In genomic region chr6:156031516-156031915, GRCh38 we compare ENCODE assay signal across 35 cellular contexts.
"Had no signal": no experiment of that assay in that cellular context is flagged by ENCODE, and none has a peak within 500 bp of the region (broad histone marks: within the 10 kb centered on the region; RNA-seq: fewer than 3 reads in every experiment).

No MANE protein-coding gene starts in this region.

- H3K9me3 ChIP-seq: ascending aorta had no signal

- H3K36me3 ChIP-seq: ascending aorta, cardiac muscle cell had no signal

- H3K27me3 ChIP-seq: ascending aorta, cardiac muscle cell had no signal

- H3K4me3 ChIP-seq: ascending aorta, cardiac muscle cell had no signal

- H3K27me3 Mint-ChIP-seq: activated CD4-positive, alpha-beta memory T cell treated with anti-CD3 and anti-CD28 coated beads, Interleukin-2, amount 10 ng/mL, durations not matched to agents 7 days and 5 days; activated CD4-positive, alpha-beta T cell treated with anti-CD3 and anti-CD28 coated beads, Interleukin-2, amount 10 ng/mL, durations not matched to agents 24 days and 14 days; activated CD8-positive, alpha-beta memory T cell treated with anti-CD3 and anti-CD28 coated beads, Interleukin-2, amount 10 ng/mL, durations not matched to agents 7 days and 5 days; activated naive CD4-positive, alpha-beta T cell treated with anti-CD3 and anti-CD28 coated beads, Interleukin-2, amount 10 ng/mL, durations not matched to agents 7 days and 5 days; activated naive CD8-positive, alpha-beta T cell treated with anti-CD3 and anti-CD28 coated beads, Interleukin-2, amount 10 ng/mL, durations not matched to agents 7 days and 5 days; activated naive CD8-positive, alpha-beta T cell treated with anti-CD3 and anti-CD28 coated beads, Interleukin-2, amount 50 U/mL, for 24 hours; activated T-cell treated with anti-CD3 and anti-CD28 coated beads, Interleukin-2, amount 50 U/mL, for 24 hours; brain; central memory CD8-positive, alpha-beta T cell had no signal

- DNase-seq: activated CD4-positive, alpha-beta memory T cell treated with anti-CD3 and anti-CD28 coated beads, Interleukin-2, amount 10 ng/mL, durations not matched to agents 7 days and 5 days; activated CD4-positive, alpha-beta T cell treated with anti-CD3 and anti-CD28 coated beads for 4 hours; activated CD4-positive, alpha-beta T cell treated with anti-CD3 and anti-CD28 coated beads, Interleukin-2, amount 10 ng/mL, durations not matched to agents 24 days and 14 days; activated CD4-positive, alpha-beta T cell treated with anti-CD3 and anti-CD28 coated beads, Interleukin-2, amount 50 U/mL, for 48 hours; activated CD4-positive, CD25-positive, alpha-beta regulatory T cell; activated CD8-positive, alpha-beta memory T cell treated with anti-CD3 and anti-CD28 coated beads for 24 hours; activated CD8-positive, alpha-beta memory T cell treated with anti-CD3 and anti-CD28 coated beads, Interleukin-2, amount 10 ng/mL, durations not matched to agents 7 days and 5 days; activated CD8-positive, alpha-beta memory T cell treated with anti-CD3 and anti-CD28 coated beads, Interleukin-2, amount 50 U/mL, for 48 hours; activated CD8-positive, alpha-beta T cell treated with anti-CD3 and anti-CD28 coated beads, Interleukin-2, amount 10 ng/mL, durations not matched to agents 7 days and 5 days; activated effector memory CD4-positive, alpha-beta T cell treated with Interleukin-2 at 50 U/mL for 16 hours; activated gamma-delta T cell; activated naive CD4-positive, alpha-beta T cell treated with anti-CD3 and anti-CD28 coated beads, Interleukin-2, amount 10 ng/mL, durations not matched to agents 7 days and 5 days; activated naive CD4-positive, alpha-beta T cell treated with Interleukin-2 at 50 U/mL for 16 hours; activated naive CD8-positive, alpha-beta T cell treated with anti-CD3 and anti-CD28 coated beads, Interleukin-2, amount 10 ng/mL, durations not matched to agents 7 days and 5 days; activated naive CD8-positive, alpha-beta T cell treated with anti-CD3 and anti-CD28 coated beads, Interleukin-2, amount 50 U/mL, for 24 hours; activated T-cell treated with anti-CD3 and anti-CD28 coated beads, Interleukin-2, amount 50 U/mL, for 24 hours; activated T-cell treated with anti-CD3 and anti-CD28 coated beads, Interleukin-2, amount 50 U/mL, for 48 hours; amygdala; anterior cingulate cortex; caudate nucleus; cerebellar nuclear complex; T-helper 1 cell; T-helper 2 cell; T-helper 9 cell had no signal

- H3K27ac ChIP-seq: ascending aorta, cardiac muscle cell, VCaP had no signal

- H3K27ac Mint-ChIP-seq: activated CD4-positive, alpha-beta memory T cell treated with anti-CD3 and anti-CD28 coated beads, Interleukin-2, amount 10 ng/mL, durations not matched to agents 7 days and 5 days; activated CD4-positive, alpha-beta T cell treated with anti-CD3 and anti-CD28 coated beads, Interleukin-2, amount 10 ng/mL, durations not matched to agents 24 days and 14 days; activated CD8-positive, alpha-beta memory T cell treated with anti-CD3 and anti-CD28 coated beads, Interleukin-2, amount 10 ng/mL, durations not matched to agents 7 days and 5 days; activated CD8-positive, alpha-beta T cell treated with anti-CD3 and anti-CD28 coated beads, Interleukin-2, amount 10 ng/mL, durations not matched to agents 7 days and 5 days; activated naive CD4-positive, alpha-beta T cell treated with anti-CD3 and anti-CD28 coated beads, Interleukin-2, amount 10 ng/mL, durations not matched to agents 7 days and 5 days; activated naive CD4-positive, alpha-beta T cell treated with anti-CD3 and anti-CD28 coated beads, Interleukin-2, amount 50 U/mL, for 24 hours; activated naive CD8-positive, alpha-beta T cell; activated naive CD8-positive, alpha-beta T cell treated with anti-CD3 and anti-CD28 coated beads, Interleukin-2, amount 10 ng/mL, durations not matched to agents 7 days and 5 days; activated naive CD8-positive, alpha-beta T cell treated with anti-CD3 and anti-CD28 coated beads, Interleukin-2, amount 50 U/mL, for 24 hours; activated T-cell treated with anti-CD3 and anti-CD28 coated beads, Interleukin-2, amount 50 U/mL, for 24 hours; activated T-helper 2 cell treated with anti-CD3 and anti-CD28 coated beads, Interferon-gamma antibody, Interleukin-2, Interleukin-4, amounts not matched to agents 10 μg/mL and 5 μg/mL and 100 μg/mL, durations not matched to agents 14 hours and 24 hours and 36 hours; brain; T-helper 1 cell treated with Interleukin-12 subunit alpha and Interleukin-12 subunit beta and Interleukin-4 antibody, amounts not matched to agents 30 μg/mL and 1 μg/mL, for 36 hours; T-helper 2 cell treated with Interferon-gamma antibody and Interleukin-4, amounts not matched to agents 5 μg/mL and 100 μg/mL, for 36 hours had no signal

- H3K4me1 Mint-ChIP-seq: activated CD4-positive, alpha-beta T cell treated with anti-CD3 and anti-CD28 coated beads, Interleukin-2, amount 10 ng/mL, durations not matched to agents 24 days and 14 days; activated CD8-positive, alpha-beta memory T cell treated with anti-CD3 and anti-CD28 coated beads, Interleukin-2, amount 10 ng/mL, durations not matched to agents 7 days and 5 days; central memory CD8-positive, alpha-beta T cell had no signal

- H3K4me1 ChIP-seq: ascending aorta had no signal

- H3K4me3 Mint-ChIP-seq: activated CD4-positive, alpha-beta memory T cell treated with anti-CD3 and anti-CD28 coated beads, Interleukin-2, amount 10 ng/mL, durations not matched to agents 7 days and 5 days; activated CD4-positive, alpha-beta T cell treated with anti-CD3 and anti-CD28 coated beads, Interleukin-2, amount 10 ng/mL, durations not matched to agents 24 days and 14 days; activated CD8-positive, alpha-beta memory T cell treated with anti-CD3 and anti-CD28 coated beads, Interleukin-2, amount 10 ng/mL, durations not matched to agents 7 days and 5 days; activated CD8-positive, alpha-beta T cell treated with anti-CD3 and anti-CD28 coated beads, Interleukin-2, amount 10 ng/mL, durations not matched to agents 7 days and 5 days; activated naive CD4-positive, alpha-beta T cell treated with anti-CD3 and anti-CD28 coated beads, Interleukin-2, amount 10 ng/mL, durations not matched to agents 7 days and 5 days; activated naive CD4-positive, alpha-beta T cell treated with anti-CD3 and anti-CD28 coated beads, Interleukin-2, amount 50 U/mL, for 24 hours; activated naive CD8-positive, alpha-beta T cell; activated naive CD8-positive, alpha-beta T cell treated with anti-CD3 and anti-CD28 coated beads, Interleukin-2, amount 10 ng/mL, durations not matched to agents 7 days and 5 days; activated naive CD8-positive, alpha-beta T cell treated with anti-CD3 and anti-CD28 coated beads, Interleukin-2, amount 50 U/mL, for 24 hours; activated T-cell treated with anti-CD3 and anti-CD28 coated beads, Interleukin-2, amount 50 U/mL, for 24 hours; brain; central memory CD8-positive, alpha-beta T cell; T-helper 1 cell treated with Interleukin-12 subunit alpha and Interleukin-12 subunit beta and Interleukin-4 antibody, amounts not matched to agents 30 μg/mL and 1 μg/mL, for 36 hours; T-helper 2 cell treated with Interferon-gamma antibody and Interleukin-4, amounts not matched to agents 5 μg/mL and 100 μg/mL, for 36 hours had no signal

- ATAC-seq: activated CD4-positive, CD25-positive, alpha-beta regulatory T cell treated with anti-CD3 and anti-CD28 coated beads, Interleukin-2, amount 50 U/mL, for 24 hours; activated CD8-positive, alpha-beta memory T cell treated with anti-CD3 and anti-CD28 coated beads, Interleukin-2, amount 10 ng/mL, durations not matched to agents 7 days and 5 days; activated CD8-positive, alpha-beta T cell treated with anti-CD3 and anti-CD28 coated beads, Interleukin-2, amount 10 ng/mL, durations not matched to agents 7 days and 5 days; activated naive CD8-positive, alpha-beta T cell treated with anti-CD3 and anti-CD28 coated beads, Interleukin-2, amount 50 U/mL, for 24 hours had no signal

- H3K36me3 Mint-ChIP-seq: activated CD8-positive, alpha-beta memory T cell treated with anti-CD3 and anti-CD28 coated beads, Interleukin-2, amount 10 ng/mL, durations not matched to agents 7 days and 5 days; activated naive CD4-positive, alpha-beta T cell treated with anti-CD3 and anti-CD28 coated beads, Interleukin-2, amount 10 ng/mL, durations not matched to agents 7 days and 5 days; activated naive CD8-positive, alpha-beta T cell; activated naive CD8-positive, alpha-beta T cell treated with anti-CD3 and anti-CD28 coated beads, Interleukin-2, amount 10 ng/mL, durations not matched to agents 7 days and 5 days; brain had no signal
